In genomic region chr2:186780701-186781316, GRCh38 we compare ENCODE assay signal across 9 cellular contexts.
A peak's percentile ranks its signal among the peaks of the same experiment; 100 is the strongest.
DNase-seq lines count a peak whose midpoint lies in the region; ATAC-seq and TF ChIP-seq lines count a peak whose summit lies in the region.
"Had no signal": no experiment of that assay in that cellular context is flagged by ENCODE, and none has a peak within 500 bp of the region (broad histone marks: within the 10 kb centered on the region; RNA-seq: fewer than 3 reads in every experiment).

No MANE protein-coding gene starts in this region.

- 48% methylated on average over 4 of the region's 4 CpGs for WGBS in hepatocyte (ENCODE audit: low lambda C conversion rate, missing lambda C conversion rate)
- WGBS in ovary, 3 donors = 50 to 65% (median 64%) methylated on average over 4 of the region's 4 CpGs

- H3K9me3 ChIP-seq in Caco-2 (peaks cover 9% of the 10 kb centered on the region; the same call in 1 of the 2 replicates), hepatocyte (ENCODE audit: low read depth) (no peaks in the 10 kb centered on the region), ovary (peaks cover 0 to 3% of the 10 kb centered on the region in 2 donors)

- H3K27me3 ChIP-seq in Caco-2 (replicated peaks; ENCODE audit: control insufficient read depth, insufficient read depth, low read length) (no peaks in the 10 kb centered on the region), hepatocyte (no peaks in the 10 kb centered on the region), ovary (no peaks in the 10 kb centered on the region)

- no peak overlapping the region for H3K4me2 ChIP-seq in hepatocyte

- POLR2A ChIA-PET in Caco-2 (lab: Charles Lee) = no interaction called here

- H3K9me3 Mint-ChIP-seq in Caco-2 (ENCODE audit: unreplicated experiment) = no peaks in the 10 kb centered on the region
- H3K9me3 Mint-ChIP-seq in HFFc6 = peaks cover 22% of the 10 kb centered on the region
- peaks cover 8% of the 10 kb centered on the region for H3K9me3 Mint-ChIP-seq in activated T-helper 2 cell treated with anti-CD3 and anti-CD28 coated beads, Interferon-gamma antibody, Interleukin-2, Interleukin-4, amounts not matched to agents 10 μg/mL and 5 μg/mL and 100 μg/mL, durations not matched to agents 14 hours and 24 hours and 36 hours

- no peak for TF ChIP-seq EP300 in ovary (IDR thresholded peaks at IDR 0.05)

- BruUV-seq in Caco-2 (replicated peaks; lab: Mats Ljungman, UMichigan) = no TSS peak

- no peaks in the 10 kb centered on the region for H4K20me1 ChIP-seq in hepatocyte (ENCODE audit: insufficient read depth, poor library complexity, severe bottlenecking)

- TF ChIP-seq POLR2A in ovary (IDR thresholded peaks at IDR 0.05) = no peak

- no peaks in the 10 kb centered on the region for H3K79me2 ChIP-seq in hepatocyte

- CTCF ChIA-PET in Caco-2 (lab: Charles Lee) = interaction anchor here (0.6 to 1.4 kb wide), 6 partner anchors 9 to 932 kb away, joined by 4 to 8 read pairs (median 5); partner anchors contain the start of gene ITGAV

- H3K4me3 ChIP-seq in Caco-2 (ENCODE audit: low read depth, low read length) (no peak overlapping the region), hepatocyte (no peak overlapping the region), ovary (no peak overlapping the region)

- ATAC-seq in GM19023 (IDR thresholded peaks at IDR 0.05; ENCODE audit: unreplicated experiment) = no peak
- no peak for ATAC-seq in HG03196 (IDR thresholded peaks at IDR 0.05; ENCODE audit: unreplicated experiment)

- H3K9me2 ChIP-seq in hepatocyte (replicated peaks; ENCODE audit: insufficient read depth) = no peaks in the 10 kb centered on the region

- TF ChIP-seq CTCF in Caco-2 (IDR thresholded peaks at IDR 0.05; ENCODE audit: insufficient read depth in 1 of 2, low read depth in 1 of 2, low read length in 1 of 2, severe bottlenecking in 1 of 2, unreplicated experiment in 1 of 2) = peak; percentile 42 to 43
- no peak; the same call in 1 of the 2 replicates for TF ChIP-seq CTCF in HFFc6 (IDR thresholded peaks at IDR 0.05)
- TF ChIP-seq CTCF in hepatocyte (IDR thresholded peaks at IDR 0.05; ENCODE audit: poor library complexity) = peak; percentile 37
- TF ChIP-seq CTCF in ovary (IDR thresholded peaks at IDR 0.05) = no peak

- peak; percentile 61 to 63 for DNase-seq in Caco-2
- peak; percentile 8 for DNase-seq in HFFc6
- peak; percentile 46 for DNase-seq in RPMI7951 (ENCODE audit: low read depth)
- DNase-seq in hepatocyte (ENCODE audit: low spot score) = peak; percentile 24
- DNase-seq in ovary = no peak
- DNase-seq in activated T-helper 2 cell treated with anti-CD3 and anti-CD28 coated beads, Interferon-gamma antibody, Interleukin-2, Interleukin-4, amounts not matched to agents 10 μg/mL and 5 μg/mL and 100 μg/mL, durations not matched to agents 14 hours and 24 hours and 36 hours (ENCODE audit: low spot score) = no peak
- DNase-seq: anterior cingulate cortex had no signal

- H3K27ac ChIP-seq in hepatocyte = no peak overlapping the region
- no peak overlapping the region for H3K27ac ChIP-seq in ovary

- H3K4me3 Mint-ChIP-seq in Caco-2 (ENCODE audit: unreplicated experiment) (no peak overlapping the region), HFFc6 (peak overlapping the region; percentile 23; the same call in 1 of the 2 replicates)
- no peak overlapping the region for H3K4me3 Mint-ChIP-seq in activated T-helper 2 cell treated with anti-CD3 and anti-CD28 coated beads, Interferon-gamma antibody, Interleukin-2, Interleukin-4, amounts not matched to agents 10 μg/mL and 5 μg/mL and 100 μg/mL, durations not matched to agents 14 hours and 24 hours and 36 hours (ENCODE audit: low read depth)

- H3K36me3 ChIP-seq in Caco-2 (ENCODE audit: control insufficient read depth, insufficient read depth, low read length) (no peaks in the 10 kb centered on the region), hepatocyte (replicated peaks; ENCODE audit: insufficient read depth, low read depth) (no peaks in the 10 kb centered on the region), ovary (no peaks in the 10 kb centered on the region)

- H3K36me3 Mint-ChIP-seq in Caco-2 (ENCODE audit: insufficient read depth, unreplicated experiment) (no peaks in the 10 kb centered on the region), HFFc6 (ENCODE audit: low read depth) (peaks cover 32% of the 10 kb centered on the region)
- H3K36me3 Mint-ChIP-seq in activated T-helper 2 cell treated with anti-CD3 and anti-CD28 coated beads, Interferon-gamma antibody, Interleukin-2, Interleukin-4, amounts not matched to agents 10 μg/mL and 5 μg/mL and 100 μg/mL, durations not matched to agents 14 hours and 24 hours and 36 hours (ENCODE audit: low read depth) = no peaks in the 10 kb centered on the region

- H3K27ac Mint-ChIP-seq in Caco-2 (ENCODE audit: unreplicated experiment) (no peak overlapping the region), HFFc6 (no peak overlapping the region)
- H3K27ac Mint-ChIP-seq in activated T-helper 2 cell treated with anti-CD3 and anti-CD28 coated beads, Interferon-gamma antibody, Interleukin-2, Interleukin-4, amounts not matched to agents 10 μg/mL and 5 μg/mL and 100 μg/mL, durations not matched to agents 14 hours and 24 hours and 36 hours = no peak overlapping the region

- no peak overlapping the region for H2AFZ ChIP-seq in hepatocyte

- no peaks in the 10 kb centered on the region for H3K4me1 ChIP-seq in Caco-2
- H3K4me1 ChIP-seq in hepatocyte (ENCODE audit: insufficient read depth) = no peaks in the 10 kb centered on the region
- H3K4me1 ChIP-seq in ovary (ENCODE audit: insufficient read depth) = no peaks in the 10 kb centered on the region

- H3K4me1 Mint-ChIP-seq in Caco-2 (ENCODE audit: low read depth, unreplicated experiment) (no peaks in the 10 kb centered on the region), HFFc6 (ENCODE audit: low read depth) (peaks cover 13% of the 10 kb centered on the region; the same call in 1 of the 2 replicates)
- no peaks in the 10 kb centered on the region for H3K4me1 Mint-ChIP-seq in activated T-helper 2 cell treated with anti-CD3 and anti-CD28 coated beads, Interferon-gamma antibody, Interleukin-2, Interleukin-4, amounts not matched to agents 10 μg/mL and 5 μg/mL and 100 μg/mL, durations not matched to agents 14 hours and 24 hours and 36 hours (ENCODE audit: low read depth)

- H3K27me3 Mint-ChIP-seq in Caco-2 (ENCODE audit: insufficient read depth, unreplicated experiment) (no peaks in the 10 kb centered on the region), HFFc6 (ENCODE audit: insufficient read depth) (peaks cover 2% of the 10 kb centered on the region; the same call in 1 of the 2 replicates)
- H3K27me3 Mint-ChIP-seq in activated T-helper 2 cell treated with anti-CD3 and anti-CD28 coated beads, Interferon-gamma antibody, Interleukin-2, Interleukin-4, amounts not matched to agents 10 μg/mL and 5 μg/mL and 100 μg/mL, durations not matched to agents 14 hours and 24 hours and 36 hours (ENCODE audit: low read depth) = no peaks in the 10 kb centered on the region

- intact Hi-C loops in Caco-2 (cut with micrococcal nuclease; ENCODE audit: unreplicated experiment) = loop anchor here (1.0 to 5.0 kb wide), 4 partner anchors 10 to 277 kb away; no protein-coding TSS in a partner anchor
- intact Hi-C loops in ovary (cut with DNase I) = no loop called here
- intact Hi-C loops in activated T-helper 2 cell treated with anti-CD3 and anti-CD28 coated beads, Interferon-gamma antibody, Interleukin-2, Interleukin-4, amounts not matched to agents 10 μg/mL and 5 μg/mL and 100 μg/mL, durations not matched to agents 14 hours and 24 hours and 36 hours (cut with micrococcal nuclease) = no loop called here

Comparison
In these comparisons a context has a peak if more than half of its experiments do, and no peak if none do; other contexts are left out.
1. DNase-seq: peak in Caco-2 (2 of 2), HFFc6 (single experiment), RPMI7951 (single experiment) and hepatocyte (single experiment); none in ovary (0 of 5) and activated T-helper 2 cell treated with anti-CD3 and anti-CD28 coated beads, Interferon-gamma antibody, Interleukin-2, Interleukin-4, amounts not matched to agents 10 μg/mL and 5 μg/mL and 100 μg/mL, durations not matched to agents 14 hours and 24 hours and 36 hours (single experiment).
2. CTCF ChIP-seq: peak in Caco-2 (2 of 2) and hepatocyte (single experiment); none in HFFc6 (single experiment) and ovary (0 of 3).